16 cellular contexts compared by ENCODE assay signal in genomic region chr6:77124604-77125003, GRCh38.
A peak's percentile ranks its signal among the peaks of the same experiment; 100 is the strongest.
DNase-seq lines count a peak whose midpoint lies in the region; ATAC-seq and TF ChIP-seq lines count a peak whose summit lies in the region.
"Had no signal": no experiment of that assay in that cellular context is flagged by ENCODE, and none has a peak within 500 bp of the region (broad histone marks: within the 10 kb centered on the region; RNA-seq: fewer than 3 reads in every experiment).

No MANE protein-coding gene starts in this region.

- TF ChIP-seq CTCF in AG04450 (IDR thresholded peaks at IDR 0.05; ENCODE audit: low read depth, low read length) (0 out of 2 replicates have a peak, but pooled peaks have one; percentile 16), WTC11 (IDR thresholded peaks at IDR 0.05) (no peak), GM13977 (IDR thresholded peaks at IDR 0.05; ENCODE audit: extremely low read depth, insufficient read depth, missing control alignments) (no peak), Peyer's patch (IDR thresholded peaks at IDR 0.05) (no peak)

- peak; percentile 60; the same call in 1 of the 2 replicates for ATAC-seq in WTC11
- ATAC-seq in GM21786 (IDR thresholded peaks at IDR 0.05; ENCODE audit: unreplicated experiment), result no peak
- ATAC-seq: Right ventricle myocardium inferior had no signal

- no peaks in the 10 kb centered on the region for H3K36me3 ChIP-seq in Peyer's patch
- H3K36me3 ChIP-seq: transverse colon had no signal

- peaks cover 5% of the 10 kb centered on the region; the same call in 1 of the 2 replicates for H3K36me3 Mint-ChIP-seq in WTC11
- H3K36me3 Mint-ChIP-seq: IgD-negative memory B cell had no signal

- H3K4me3 ChIP-seq in AG04450 (ENCODE audit: low read depth, low read length) (no peak overlapping the region), Peyer's patch (no peak overlapping the region)
- H3K4me3 ChIP-seq: transverse colon had no signal

- peaks cover 5% of the 10 kb centered on the region for H3K9me3 ChIP-seq in AG04450 (ENCODE audit: control insufficient read depth, insufficient read depth, low read length)
- H3K9me3 ChIP-seq in Peyer's patch, result no peaks in the 10 kb centered on the region
- H3K9me3 ChIP-seq: transverse colon had no signal

- in situ Hi-C loops in GM13977 (cut with MboI; ENCODE audit: low pct_unique_long_range_greater_than_20kb, low sequenced_read_pairs, unreplicated experiment), result no loop called here

- H3K27me3 ChIP-seq in AG04450 (ENCODE audit: control insufficient read depth, insufficient read depth, low read length) (no peaks in the 10 kb centered on the region), Peyer's patch (no peaks in the 10 kb centered on the region)
- H3K27me3 ChIP-seq: transverse colon had no signal

- H3K4me3 Mint-ChIP-seq in WTC11, result no peak overlapping the region
- H3K4me3 Mint-ChIP-seq: IgD-negative memory B cell; T-helper 2 cell treated with Interferon-gamma antibody and Interleukin-4, amounts not matched to agents 5 μg/mL and 100 μg/mL, for 36 hours had no signal

- POLR2A ChIA-PET in AG04450 (lab: Yijun Ruan, JAX) (no interaction called here), WTC11 (lab: Charles Lee) (no interaction called here)

- CTCF ChIA-PET in AG04450 (lab: Charles Lee), result interaction anchor here (0.6 kb wide), 1 partner anchor 333 kb away, joined by 4 read pairs; no protein-coding TSS in a partner anchor
- CTCF ChIA-PET in WTC11 (lab: Charles Lee), result no interaction called here

- H3K9me3 Mint-ChIP-seq in WTC11, result peaks cover 27% of the 10 kb centered on the region

- no peak overlapping the region; the same call in 1 of the 2 replicates for H3K27ac Mint-ChIP-seq in WTC11
- H3K27ac Mint-ChIP-seq: IgD-negative memory B cell; T-helper 2 cell treated with Interferon-gamma antibody and Interleukin-4, amounts not matched to agents 5 μg/mL and 100 μg/mL, for 36 hours had no signal

- H3K27ac ChIP-seq in AG04450 (ENCODE audit: low read depth, low read length) (no peak overlapping the region), Peyer's patch (no peak overlapping the region)
- H3K27ac ChIP-seq: transverse colon had no signal

- no peak for TF ChIP-seq POLR2A in Peyer's patch (IDR thresholded peaks at IDR 0.05)

- DNase-seq in AG04450 (ENCODE audit: low read depth, low spot score) (no peak), HCEC 1CT (peak; percentile 11), WTC11 (ENCODE audit: low spot score) (no peak), iPS-NIHi7 (ENCODE audit: extremely low spot score) (peak; percentile 14), KG1 (lab: John Stamatoyannopoulos, UW) (no peak), GM13977 (ENCODE audit: low spot score) (no peak), Peyer's patch (no peak)
- DNase-seq: anterior cingulate cortex; NCI-H1436; NCI-H524; stimulated activated CD4-positive, alpha-beta T cell treated with anti-CD3 and anti-CD28 coated beads, Interleukin-4, amount 100 ng/mL, for 24 hours; transverse colon had no signal

- no peaks in the 10 kb centered on the region for H3K4me1 Mint-ChIP-seq in WTC11

- H3K27me3 Mint-ChIP-seq in WTC11 (ENCODE audit: low read depth), result no peaks in the 10 kb centered on the region
- H3K27me3 Mint-ChIP-seq: IgD-negative memory B cell had no signal

- no peaks in the 10 kb centered on the region for H3K4me1 ChIP-seq in Peyer's patch
- H3K4me1 ChIP-seq: transverse colon had no signal

TF ChIP-seq in WTC11, 78 proteins besides CTCF, POLR2A, EP300 and RAD21:
- TF ChIP-seq NFE2L1 (CRISPR knock-in tag; IDR thresholded peaks at IDR 0.05) (no peak), E2F1 (CRISPR knock-in tag; IDR thresholded peaks at IDR 0.05) (no peak), NR3C1 (CRISPR knock-in tag; conservative IDR thresholded peaks at IDR 0.05; ENCODE audit: low read depth) (no peak), OVOL2 (CRISPR knock-in tag; IDR thresholded peaks at IDR 0.05; ENCODE audit: borderline replicate concordance) (no peak)

Comparison
In these comparisons a context has a peak if more than half of its experiments do, and no peak if none do; other contexts are left out.
1. DNase-seq: peak in HCEC 1CT (single experiment) and iPS-NIHi7 (single experiment); none in AG04450 (single experiment), WTC11 (single experiment), KG1 (single experiment), GM13977 (single experiment) and Peyer's patch (0 of 3).